In genomic region chr20:41329435-41330342, GRCh38 we compare ENCODE assay signal across 8 cellular contexts. TPM values are rescaled to one million over a fixed set of nuclear protein-coding genes. Genes with fewer than 3 reads are reported as not detected.
A peak's percentile ranks its signal among the peaks of the same experiment; 100 is the strongest.
DNase-seq lines count a peak whose midpoint lies in the region; ATAC-seq, FAIRE-seq and TF ChIP-seq lines count a peak whose summit lies in the region.

No MANE protein-coding gene starts in this region.

- H3K9me3 ChIP-seq in SJCRH30 (replicated peaks) = no peaks in the 10 kb centered on the region
- H3K9me3 ChIP-seq in left ventricle myocardium inferior (replicated peaks) = no peaks in the 10 kb centered on the region
- H3K9me3 ChIP-seq in small intestine (ENCODE audit: control insufficient read depth, low read depth) = no peaks in the 10 kb centered on the region

- DNase-seq in Caki2 (ENCODE audit: low read depth) (peak; percentile 94), SJCRH30 (peak; percentile 74 to 78), left ventricle myocardium inferior (peak; percentile 77), small intestine (peak; percentile 32), putamen (ENCODE audit: low spot score) (no peak), cerebellum (ENCODE audit: low spot score) (no peak)
- peak; percentile 51 to 75 for DNase-seq in activated naive CD4-positive, alpha-beta T cell treated with anti-CD3 and anti-CD28 coated beads, Interleukin-2, amount 50 U/mL, for 72 hours (ENCODE audit: low spot score in 2 of 2)

- in situ Hi-C loops in Caki2 (cut with HindIII; ENCODE audit: low pct_unique_long_range_greater_than_20kb, low sequenced_read_pairs) = no loop called here

- no peaks in the 10 kb centered on the region for H3K9me3 Mint-ChIP-seq in activated naive CD4-positive, alpha-beta T cell treated with anti-CD3 and anti-CD28 coated beads, Interleukin-2, amount 50 U/mL, for 72 hours

- H3K27me3 ChIP-seq in SJCRH30 (no peaks in the 10 kb centered on the region), left ventricle myocardium inferior (ENCODE audit: low read depth) (no peaks in the 10 kb centered on the region), small intestine (ENCODE audit: control insufficient read depth in 2 of 2, insufficient read depth in 2 of 2, low read length in 2 of 2) (no peaks in the 10 kb centered on the region)

- H3K27ac Mint-ChIP-seq in activated naive CD4-positive, alpha-beta T cell treated with anti-CD3 and anti-CD28 coated beads, Interleukin-2, amount 50 U/mL, for 72 hours = peak overlapping the region; percentile 66 to 94

- ATAC-seq in HG02642 (IDR thresholded peaks at IDR 0.05; ENCODE audit: poor library complexity, unreplicated experiment) = peak; percentile 74
- peak; percentile 100 for ATAC-seq in activated naive CD4-positive, alpha-beta T cell treated with anti-CD3 and anti-CD28 coated beads, Interleukin-2, amount 50 U/mL, for 72 hours

- H3K4me1 ChIP-seq in SJCRH30 = peaks cover 5% of the 10 kb centered on the region; the same call in 1 of the 2 replicates
- H3K4me1 ChIP-seq in left ventricle myocardium inferior = peaks cover 27% of the 10 kb centered on the region
- no peaks in the 10 kb centered on the region for H3K4me1 ChIP-seq in small intestine (ENCODE audit: control insufficient read depth in 2 of 2, insufficient read depth in 1 of 2, low read depth in 1 of 2, low read length in 1 of 2)

- TF ChIP-seq CTCF in left ventricle myocardium inferior (IDR thresholded peaks at IDR 0.05; ENCODE audit: borderline replicate concordance) = no peak

- WGBS in small intestine, 3 donors = 45 to 63% (median 52%) methylated on average over 14 of the region's 14 CpGs

- H3K36me3 ChIP-seq in SJCRH30 (no peaks in the 10 kb centered on the region), left ventricle myocardium inferior (no peaks in the 10 kb centered on the region), small intestine (ENCODE audit: control insufficient read depth in 2 of 2, insufficient read depth in 2 of 2, low read length in 2 of 2) (no peaks in the 10 kb centered on the region)

- no peak for FAIRE-seq in small intestine (lab: Jason Lieb, UNC)

- peak overlapping the region; percentile 3; the same call in 1 of the 2 replicates for H3K4me3 ChIP-seq in SJCRH30
- H3K4me3 ChIP-seq in left ventricle myocardium inferior = peak overlapping the region; percentile 10
- H3K4me3 ChIP-seq in small intestine (ENCODE audit: low read depth in 1 of 2, low read length in 2 of 2) = no peak overlapping the region

- no peaks in the 10 kb centered on the region for H3K36me3 Mint-ChIP-seq in activated naive CD4-positive, alpha-beta T cell treated with anti-CD3 and anti-CD28 coated beads, Interleukin-2, amount 50 U/mL, for 72 hours

- intact Hi-C loops in left ventricle myocardium inferior (cut with micrococcal nuclease) = loop anchor here (5.0 kb wide), 1 partner anchor 87 kb away; no protein-coding TSS in a partner anchor

- peak overlapping the region; percentile 15 for H3K27ac ChIP-seq in SJCRH30
- peak overlapping the region; percentile 87 for H3K27ac ChIP-seq in left ventricle myocardium inferior (replicated peaks)
- H3K27ac ChIP-seq in small intestine (ENCODE audit: low read depth in 1 of 2, low read length in 1 of 2) = peak overlapping the region in 1 of 2 donors; percentile 73

RNA-seq across cellular contexts. Expression of gene LPIN3, which starts 10.9 kb away (rescaled TPM):
- 7.2 and 13.9 TPM in 2 replicates for total RNA-seq in Caki2 (2014; rRNA removed; shearing (Covaris generic); ENCODE audit: low replicate concordance)
- total RNA-seq in SJCRH30 (2014; rRNA removed; shearing (Covaris generic)) = 1.2 and 2.3 TPM in 2 replicates
- 1 to 10 TPM; 4.4 to 5.1 TPM for total RNA-seq in activated naive CD4-positive, alpha-beta T cell treated with anti-CD3 and anti-CD28 coated beads, Interleukin-2, amount 50 U/mL, for 72 hours
- total RNA-seq in left ventricle myocardium inferior (19.9 TPM), cerebellum (0.36 TPM)
- polyA plus RNA-seq in small intestine = 100 to 1,000 TPM in 1 of 3 donors, 10 to 100 TPM in 2; 39.9 to 130 (median 66.7) TPM

RNA-seq across cellular contexts. Expression of gene ZHX3, which starts 12.2 kb away (rescaled TPM):
- 3.5 and 5.9 TPM in 2 replicates for total RNA-seq in Caki2 (2014; rRNA removed; shearing (Covaris generic); ENCODE audit: low replicate concordance)
- total RNA-seq in SJCRH30 (2014; rRNA removed; shearing (Covaris generic)) = 16.0 and 16.2 TPM in 2 replicates
- total RNA-seq in activated naive CD4-positive, alpha-beta T cell treated with anti-CD3 and anti-CD28 coated beads, Interleukin-2, amount 50 U/mL, for 72 hours = 10 to 100 TPM in 1 of 2 donors, 1 to 10 TPM in 1; 8.2 to 10.1 TPM
- total RNA-seq in left ventricle myocardium inferior = 34.6 TPM
- polyA plus RNA-seq in small intestine = 10 to 100 TPM in 1 of 3 donors, 1 to 10 TPM in 2; 6.0 to 12.5 (median 7.8) TPM
- total RNA-seq in cerebellum = 16.8 TPM

RNA-seq across cellular contexts. Expression of gene EMILIN3, which starts 36.9 kb away (rescaled TPM):
- not detected in 2 replicates for total RNA-seq in Caki2 (2014; rRNA removed; shearing (Covaris generic); ENCODE audit: low replicate concordance)
- total RNA-seq in SJCRH30 (2014; rRNA removed; shearing (Covaris generic)) = 11.7 and 12.0 TPM in 2 replicates
- under 1 TPM in 1 of 2 donors, not detected in 1; 0.27 TPM for total RNA-seq in activated naive CD4-positive, alpha-beta T cell treated with anti-CD3 and anti-CD28 coated beads, Interleukin-2, amount 50 U/mL, for 72 hours
- total RNA-seq in left ventricle myocardium inferior (4.2 TPM), cerebellum (4.8 TPM)
- polyA plus RNA-seq in small intestine = 1 to 10 TPM in 2 of 3 donors, under 1 TPM in 1; 0.54 to 1.6 (median 1.0) TPM

Comparison
In these comparisons a context has a peak if more than half of its experiments do, and no peak if none do; other contexts are left out.
1. DNase-seq: peak in Caki2 (single experiment), SJCRH30 (2 of 2), activated naive CD4-positive, alpha-beta T cell treated with anti-CD3 and anti-CD28 coated beads, Interleukin-2, amount 50 U/mL, for 72 hours (2 of 2), left ventricle myocardium inferior (single experiment) and small intestine (single experiment); none in putamen (single experiment) and cerebellum (single experiment).
2. H3K4me3 ChIP-seq: peak in SJCRH30 (single experiment) and left ventricle myocardium inferior (single experiment); none in small intestine (0 of 2).